Comparison of ENCODE assay signal across 13 cellular contexts in the genomic region with DNA sequence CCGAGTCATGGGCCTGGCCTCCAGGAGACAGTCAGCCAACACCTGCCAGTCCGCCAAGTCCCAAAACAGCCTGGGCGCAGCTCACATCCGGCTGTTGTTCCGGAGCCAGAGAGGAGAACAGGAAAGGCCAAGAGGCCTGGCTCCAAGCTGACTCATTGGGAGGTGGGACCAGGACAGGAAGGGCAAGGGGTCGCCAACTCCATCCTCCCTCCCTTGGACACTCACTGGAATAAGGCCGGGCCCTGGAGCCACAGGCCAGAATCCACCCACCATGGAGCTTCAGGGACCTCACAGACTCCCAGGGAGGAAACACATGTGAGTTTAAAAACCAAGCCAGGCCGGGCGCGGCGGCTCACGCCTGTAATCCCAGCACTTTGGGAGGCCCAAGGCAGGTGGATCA. TPM values are rescaled to one million over a fixed set of nuclear protein-coding genes. Genes with fewer than 3 reads are reported as not detected.
DNase-seq lines count a peak whose midpoint lies in the region; TF ChIP-seq lines count a peak whose summit lies in the region.
"Had no signal": no experiment of that assay in that cellular context is flagged by ENCODE, and none has a peak within 500 bp of the region (broad histone marks: within the 10 kb centered on the region; RNA-seq: fewer than 3 reads in every experiment).

No MANE protein-coding gene starts in this region.

- TF ChIP-seq POLR2A in lower leg skin (IDR thresholded peaks at IDR 0.05) (no peak), thyroid gland (IDR thresholded peaks at IDR 0.05) (no peak)

- peak; percentile 95 for DNase-seq in LHCN-M2 (ENCODE audit: low read depth)
- DNase-seq in dorsolateral prefrontal cortex = peak in 1 of 10 donors; percentile 37
- peak; percentile 66 to 94 for DNase-seq in lower leg skin (ENCODE audit: low spot score in 2 of 2)
- peak; percentile 56 to 62 for DNase-seq in thyroid gland
- no peak for DNase-seq in SHP77 (lab: John Stamatoyannopoulos, UW)
- no peak for DNase-seq in RPMI8226
- DNase-seq in BE2C = no peak
- no peak for DNase-seq in NCI-H1105 (lab: John Stamatoyannopoulos, UW)
- DNase-seq: NCI-H2029 treated with DMSO at 0.1 percent for 48 hours; retina; stimulated activated naive B cell treated with anti-CD40 and anti-IgM and Interleukin-4, amounts not matched to agents 10 μg/mL and 1 μg/mL and 100 μg/mL, for 72 hours; T-cell had no signal

- H3K4me1 ChIP-seq in thyroid gland (peaks cover 0 to 29% of the 10 kb centered on the region in 2 donors), BE2C (no peaks in the 10 kb centered on the region)

- H3K27ac ChIP-seq in dorsolateral prefrontal cortex (peak overlapping the region in 42 of 59 donors; percentile 9 to 98 (median 68)), thyroid gland (peak overlapping the region in 2 of 3 donors; percentile 50 to 74)
- H3K27ac ChIP-seq: hepatocyte had no signal

- intact Hi-C loops in dorsolateral prefrontal cortex (cut with DNase I) (no loop called here), lower leg skin (cut with DNase I; ENCODE audit: low total_unique reads) (no loop called here), thyroid gland (cut with DNase I) (no loop called here)

- H3K27me3 ChIP-seq in dorsolateral prefrontal cortex (no peaks in the 10 kb centered on the region), thyroid gland (no peaks in the 10 kb centered on the region), BE2C (no peaks in the 10 kb centered on the region)
- H3K27me3 ChIP-seq: hepatocyte had no signal

- H3K9me3 ChIP-seq in thyroid gland (no peaks in the 10 kb centered on the region), BE2C (no peaks in the 10 kb centered on the region)

- H3K36me3 ChIP-seq in thyroid gland (no peaks in the 10 kb centered on the region), BE2C (no peaks in the 10 kb centered on the region)

- TF ChIP-seq CTCF in dorsolateral prefrontal cortex (IDR thresholded peaks at IDR 0.05 in 54 of 56, conservative IDR thresholded peaks at IDR 0.05 in 2 of 56; ENCODE audit: low read depth in 1 of 56, partially characterized antibody in 56 of 56) = no peak
- no peak for TF ChIP-seq CTCF in lower leg skin (IDR thresholded peaks at IDR 0.05)
- TF ChIP-seq CTCF in thyroid gland (IDR thresholded peaks at IDR 0.05) = no peak
- no peak for TF ChIP-seq CTCF in BE2C (IDR thresholded peaks at IDR 0.05; ENCODE audit: low read depth, low read length)

- WGBS in lower leg skin, 2 donors = 43 to 58% methylated on average over 8 to 12 of the region's 12 CpGs
- WGBS in thyroid gland, 2 donors = 67 to 70% methylated on average over 8 to 12 of the region's 12 CpGs

- H3K4me3 ChIP-seq in dorsolateral prefrontal cortex (no peak overlapping the region), lower leg skin (ENCODE audit: low read depth, poor library complexity, severe bottlenecking) (no peak overlapping the region), thyroid gland (replicated peaks in 1 of 3) (no peak overlapping the region), BE2C (ENCODE audit: low read depth, low read length) (no peak overlapping the region)
- H3K4me3 ChIP-seq: hepatocyte had no signal

RNA-seq across cellular contexts. Expression of a gene that starts 25.1 kb away (rescaled TPM):
- total RNA-seq in LHCN-M2 (2014; rRNA removed) = 533 and 580 TPM in 2 replicates
- 229 TPM for polyA plus RNA-seq in LHCN-M2 (2012)
- 100 to 1,000 TPM in 39 of 120 experiments, 10 to 100 TPM in 81; 39.8 to 251 (median 85.5) TPM for total RNA-seq in dorsolateral prefrontal cortex
- 10 to 100 TPM; 32.0 to 97.3 (median 60.7) TPM for total RNA-seq in lower leg skin
- total RNA-seq in thyroid gland = 100 to 1,000 TPM in 2 of 4 donors, 10 to 100 TPM in 2; 53.0 to 151 (median 95.3) TPM
- polyA plus RNA-seq in BE2C (2012; ENCODE audit: insufficient read depth, insufficient read length, low read depth) = 73.5 TPM

Comparison
In these comparisons a context has a peak if more than half of its experiments do, and no peak if none do; other contexts are left out.
1. DNase-seq: peak in LHCN-M2 (single experiment), lower leg skin (2 of 2) and thyroid gland (2 of 2); none in SHP77 (0 of 2), RPMI8226 (single experiment), BE2C (single experiment) and NCI-H1105 (single experiment).